18 cellular contexts compared by ENCODE assay signal in genomic region chr2:198173242-198173641, GRCh38.
DNase-seq lines count a peak whose midpoint lies in the region; ATAC-seq and TF ChIP-seq lines count a peak whose summit lies in the region.
"Had no signal": no experiment of that assay in that cellular context is flagged by ENCODE, and none has a peak within 500 bp of the region (broad histone marks: within the 10 kb centered on the region; RNA-seq: fewer than 3 reads in every experiment).

No MANE protein-coding gene starts in this region.

- no peaks in the 10 kb centered on the region for H3K36me3 ChIP-seq in esophagus squamous epithelium
- H3K36me3 ChIP-seq: BE2C had no signal

- WGBS in esophagus squamous epithelium, 2 donors, result 24 to 39% methylated on average over 6 of the region's 6 CpGs

- H3K4me3 ChIP-seq in dorsolateral prefrontal cortex, result peak overlapping the region in 2 of 59 donors; percentile 2 to 25
- H3K4me3 ChIP-seq in esophagus squamous epithelium, result no peak overlapping the region

- DNase-seq in NCI-H69 (lab: John Stamatoyannopoulos, UW) (peak; percentile 44), dorsolateral prefrontal cortex (peak in 6 of 10 donors; percentile 32 to 60 (median 54)), head of caudate nucleus (peak in 37 of 42 donors; percentile 6 to 89 (median 52)), putamen (ENCODE audit: low spot score) (peak; percentile 70), esophagus squamous epithelium (lab: John Stamatoyannopoulos, UW) (no peak)
- DNase-seq in activated naive CD4-positive, alpha-beta T cell treated with Interleukin-2 at 50 U/mL for 16 hours, result no peak
- DNase-seq: BE2C; CD4-positive, alpha-beta T cell; EL; KG1; NCI-H2081 treated with DMSO at 0.1 percent for 48 hours; NCI-H226; NCI-H526; NK-92 treated with Interleukin-12 subunit alpha and Interleukin-12 subunit beta, amount 100 ng/mL, for 24 hours; SHP77 treated with DMSO at 0.1 percent for 48 hours had no signal

- H3K27me3 ChIP-seq in dorsolateral prefrontal cortex (no peaks in the 10 kb centered on the region), esophagus squamous epithelium (no peaks in the 10 kb centered on the region)
- H3K27me3 ChIP-seq: BE2C had no signal

- ATAC-seq in GM18520 (IDR thresholded peaks at IDR 0.05; ENCODE audit: unreplicated experiment), result no peak
- ATAC-seq: HCT116, SK-N-SH treated with all-trans-retinoic acid at 6 μM for 48 hours had no signal

- H3K9me3 ChIP-seq in esophagus squamous epithelium, result no peaks in the 10 kb centered on the region
- H3K9me3 ChIP-seq: BE2C had no signal

- TF ChIP-seq POLR2A in esophagus squamous epithelium (IDR thresholded peaks at IDR 0.05), result no peak

- intact Hi-C loops in dorsolateral prefrontal cortex (cut with DNase I) (no loop called here), head of caudate nucleus (cut with DNase I) (no loop called here), esophagus squamous epithelium (cut with DNase I) (no loop called here)

- TF ChIP-seq CTCF in dorsolateral prefrontal cortex (IDR thresholded peaks at IDR 0.05 in 54 of 56, conservative IDR thresholded peaks at IDR 0.05 in 2 of 56; ENCODE audit: low read depth in 1 of 56, partially characterized antibody in 56 of 56), result peak in 2 of 56 donors; percentile 7 to 9
- no peak for TF ChIP-seq CTCF in esophagus squamous epithelium (IDR thresholded peaks at IDR 0.05)

- no peaks in the 10 kb centered on the region for H3K4me1 ChIP-seq in esophagus squamous epithelium

- H3K27ac ChIP-seq in dorsolateral prefrontal cortex (peak overlapping the region in 32 of 59 donors; percentile 9 to 75 (median 42)), esophagus squamous epithelium (no peak overlapping the region)

Comparison
In these comparisons a context has a peak if more than half of its experiments do, and no peak if none do; other contexts are left out.
1. DNase-seq: peak in NCI-H69 (single experiment), dorsolateral prefrontal cortex (6 of 10), head of caudate nucleus (37 of 42) and putamen (single experiment); none in activated naive CD4-positive, alpha-beta T cell treated with Interleukin-2 at 50 U/mL for 16 hours (single experiment) and esophagus squamous epithelium (single experiment).
2. H3K27ac ChIP-seq: peak in dorsolateral prefrontal cortex (32 of 59); none in esophagus squamous epithelium (0 of 4).